In genomic region chr9:108939975-108940374, GRCh38 we compare ENCODE assay signal across 2 cellular contexts.
TF ChIP-seq lines count a peak whose summit lies in the region.

No MANE protein-coding gene starts in this region.

TF ChIP-seq in HepG2, 621 proteins besides CTCF, POLR2A, EP300 and RAD21 (continues in another document):
- TF ChIP-seq ZNF430 (CRISPR knock-in tag; IDR thresholded peaks at IDR 0.05) (no peak), ELK4 (CRISPR knock-in tag; IDR thresholded peaks at IDR 0.05; ENCODE audit: borderline replicate concordance) (no peak), GATAD2A (CRISPR knock-in tag; IDR thresholded peaks at IDR 0.05) (no peak), ZNF770 (CRISPR knock-in tag; IDR thresholded peaks at IDR 0.05) (no peak), ZNF609 (CRISPR knock-in tag; IDR thresholded peaks at IDR 0.05; ENCODE audit: borderline replicate concordance) (no peak), ZBTB7B (CRISPR knock-in tag; IDR thresholded peaks at IDR 0.05) (no peak), ZNF343 (CRISPR knock-in tag; IDR thresholded peaks at IDR 0.05) (no peak), ZNF552 (CRISPR knock-in tag; IDR thresholded peaks at IDR 0.05; ENCODE audit: borderline replicate concordance) (no peak), SATB2 (CRISPR knock-in tag; IDR thresholded peaks at IDR 0.05) (no peak), NR2F6 (IDR thresholded peaks at IDR 0.05) (0 out of 2 replicates have a peak, but pooled peaks have one; percentile 23), NR2F6 (CRISPR knock-in tag; IDR thresholded peaks at IDR 0.05) (no peak), ARID2 (CRISPR knock-in tag; IDR thresholded peaks at IDR 0.05; ENCODE audit: borderline replicate concordance) (no peak), NR2F1 (CRISPR knock-in tag; IDR thresholded peaks at IDR 0.05) (peak in 1 of 2 experiments; percentile 38; a peak in 1 of 4 replicates), NCOR1 (IDR thresholded peaks at IDR 0.05; ENCODE audit: borderline replicate concordance, low read length) (peak; percentile 41; the same call in 1 of the 2 replicates), HBP1 (CRISPR knock-in tag; IDR thresholded peaks at IDR 0.05; ENCODE audit: low read depth) (no peak), GATAD1 (CRISPR knock-in tag; IDR thresholded peaks at IDR 0.05) (no peak), ZBTB20 (CRISPR knock-in tag; IDR thresholded peaks at IDR 0.05; ENCODE audit: borderline replicate concordance, low read depth) (peak; percentile 53; the same call in 1 of the 2 replicates), RXRA (CRISPR knock-in tag; IDR thresholded peaks at IDR 0.05) (no peak), ZNF253 (CRISPR knock-in tag; IDR thresholded peaks at IDR 0.05; ENCODE audit: borderline replicate concordance) (no peak), ZNF335 (CRISPR knock-in tag; IDR thresholded peaks at IDR 0.05) (no peak), SETDB1 (CRISPR knock-in tag; IDR thresholded peaks at IDR 0.05; ENCODE audit: borderline replicate concordance) (no peak), GPN1 (CRISPR knock-in tag; IDR thresholded peaks at IDR 0.05; ENCODE audit: borderline replicate concordance) (no peak), KLF9 (CRISPR knock-in tag; IDR thresholded peaks at IDR 0.05; ENCODE audit: low read depth) (no peak), SOX13 (IDR thresholded peaks at IDR 0.05) (no peak), SOX13 (CRISPR knock-in tag; conservative IDR thresholded peaks at IDR 0.05 in 1 of 2, IDR thresholded peaks at IDR 0.05 in 1 of 2) (0 out of 4 replicates have a peak, but pooled peaks of 1 of the 2 experiments have one; percentile 6)

TF ChIP-seq in IMR-90, 13 proteins besides CTCF, POLR2A, EP300 and RAD21:
- TF ChIP-seq USF2 (IDR thresholded peaks at IDR 0.05; ENCODE audit: low read depth, low read length) (no peak), SMC3 (IDR thresholded peaks at IDR 0.05; ENCODE audit: low read depth, low read length) (no peak)
